Comparison of ENCODE assay signal across 7 cellular contexts in the genomic region with DNA sequence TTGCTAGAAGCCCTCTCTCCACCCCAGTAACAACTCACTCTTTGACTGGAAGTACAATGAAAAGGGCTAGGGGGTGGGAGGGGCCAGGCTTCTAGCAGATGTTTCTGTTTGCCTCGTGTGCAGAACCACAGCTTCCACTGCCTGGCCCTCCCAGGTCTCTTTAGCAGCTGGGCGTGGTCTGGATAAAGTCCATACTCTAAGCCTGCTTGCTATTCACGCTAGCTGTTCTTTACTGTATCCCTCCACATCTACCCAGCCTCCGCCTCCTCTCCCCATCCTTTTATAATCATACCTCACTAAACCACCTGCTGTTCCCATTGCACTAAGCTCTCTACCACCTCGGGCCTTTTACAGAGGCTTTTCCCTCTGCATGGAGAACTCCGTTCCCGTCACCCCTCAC.
DNase-seq lines count a peak whose midpoint lies in the region; ATAC-seq and FAIRE-seq lines count a peak whose summit lies in the region.

No MANE protein-coding gene starts in this region.

- FAIRE-seq in GM18507 (lab: Jason Lieb, UNC), result peak; percentile 21

- ATAC-seq in HG03280 (IDR thresholded peaks at IDR 0.05; ENCODE audit: unreplicated experiment), result no peak

- DNase-seq in GM18507 (ENCODE audit: extremely low spot score, insufficient read length, low read depth) (no peak), MV-4-11 (lab: John Stamatoyannopoulos, UW) (peak; percentile 67), SHP77 treated with DMSO at 0.1 percent for 48 hours (lab: John Stamatoyannopoulos, UW) (peak; percentile 92), myocyte (ENCODE audit: low read depth) (peak; percentile 30), CD1c-positive myeloid dendritic cell (ENCODE audit: extremely low spot score) (no peak)
- no peak for DNase-seq in effector CD8-positive, alpha-beta T cell (lab: John Stamatoyannopoulos, UW)

Comparison
In these comparisons a context has a peak if more than half of its experiments do, and no peak if none do; other contexts are left out.
1. DNase-seq: peak in MV-4-11 (single experiment), SHP77 treated with DMSO at 0.1 percent for 48 hours (single experiment) and myocyte (single experiment); none in GM18507 (single experiment), effector CD8-positive, alpha-beta T cell (single experiment) and CD1c-positive myeloid dendritic cell (single experiment).